Comparison of ENCODE assay signal across 8 cellular contexts in the genomic region with DNA sequence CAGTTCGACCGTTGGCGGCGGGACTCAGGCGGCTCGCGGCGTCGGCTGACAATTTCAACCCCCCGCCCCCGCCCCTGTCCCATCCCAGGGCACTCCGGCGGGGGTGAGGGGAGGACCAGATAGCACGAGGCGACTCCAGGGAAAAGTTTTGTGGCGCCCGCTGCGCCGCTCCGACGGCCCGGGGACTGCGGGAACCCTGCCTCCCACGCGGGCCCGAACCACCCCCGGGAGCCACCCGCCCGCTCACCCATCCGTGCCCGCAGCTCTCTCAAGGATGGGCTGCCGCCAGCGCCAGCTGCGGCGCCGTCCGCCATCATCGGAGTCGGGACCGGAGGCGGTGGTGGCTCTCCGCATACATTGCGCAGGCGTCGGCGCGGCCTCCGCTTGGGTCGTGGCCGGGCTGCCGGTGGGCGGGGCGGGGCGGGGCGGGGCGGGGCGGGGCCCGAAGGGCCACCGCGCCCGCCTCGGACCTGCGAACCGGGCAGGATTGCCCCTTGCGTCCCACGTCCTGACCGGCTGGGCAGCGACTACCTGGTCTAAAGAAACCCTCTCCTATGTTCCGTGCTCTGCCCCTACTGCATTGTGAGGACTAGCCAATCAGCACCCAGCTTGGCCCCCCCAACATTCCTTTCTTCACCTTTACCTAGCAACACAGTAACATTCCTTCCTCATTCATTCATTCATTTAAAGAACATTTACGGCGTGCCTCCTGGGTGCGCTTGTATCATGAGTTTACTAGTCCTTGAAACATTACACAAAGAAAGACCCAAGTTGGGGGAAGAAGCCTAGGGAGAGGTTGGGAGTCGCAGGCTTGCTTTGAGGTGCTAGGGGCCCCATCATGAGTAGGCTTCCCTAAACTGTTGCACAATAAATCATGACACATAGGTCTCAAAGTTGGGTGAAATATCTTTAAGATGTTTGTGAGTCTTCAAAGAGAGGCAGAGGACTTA. TPM values are rescaled to one million over a fixed set of nuclear protein-coding genes. Genes with fewer than 3 reads are reported as not detected.
A peak's percentile ranks its signal among the peaks of the same experiment; 100 is the strongest.
DNase-seq lines count a peak whose midpoint lies in the region; ATAC-seq and TF ChIP-seq lines count a peak whose summit lies in the region.

Gene MAP7D3 (minus strand): TSS at position 359 of the 950 bp plus-strand sequence. CDS start 42 bp downstream, at position 317.

- WGBS in SK-N-SH (ENCODE audit: low lambda C conversion rate), result 12% methylated on average over 25 of the region's 73 CpGs
- WGBS in psoas muscle, 3 donors, result 2 to 34% (median 20%) methylated on average over 5 to 56 of the region's 73 CpGs

- TF ChIP-seq RAD21 in SK-N-SH (IDR thresholded peaks at IDR 0.05; ENCODE audit: low read length), result no peak

- peak within 1 kb of the TSS; percentile 81 for H3K27ac Mint-ChIP-seq in activated naive CD8-positive, alpha-beta T cell

- H3K4me2 ChIP-seq in SK-N-SH, result peak within 1 kb of the TSS; percentile 68

- peak; percentile 88 for DNase-seq in D341Med (ENCODE audit: low spot score)
- peak; percentile 34 for DNase-seq in HT1080 (ENCODE audit: low read depth)
- DNase-seq in SK-N-SH, result peak; percentile 91
- DNase-seq in cardiac septum (ENCODE audit: low spot score), result peak; percentile 87
- peak; percentile 62 to 82 for DNase-seq in psoas muscle
- peak; percentile 58 to 65 for DNase-seq in uterus

- H3K4me1 Mint-ChIP-seq in activated naive CD8-positive, alpha-beta T cell (ENCODE audit: low read depth), result peaks cover 11% of the 10 kb centered on the region

- CTCF ChIA-PET in SK-N-SH (lab: Yijun Ruan, JAX), result interaction anchor here (0.8 to 1.0 kb wide), 2 partner anchors 17 to 223 kb away, joined by 3 to 4 read pairs; no protein-coding TSS in a partner anchor

- TF ChIP-seq CTCF in SK-N-SH (IDR thresholded peaks at IDR 0.05) (no peak), psoas muscle (IDR thresholded peaks at IDR 0.05) (no peak), uterus (IDR thresholded peaks at IDR 0.05) (no peak)

- H4K20me1 ChIP-seq in SK-N-SH (ENCODE audit: insufficient read depth), result no peaks in the 10 kb centered on the region

- no peaks in the 10 kb centered on the region for H3K27me3 Mint-ChIP-seq in activated naive CD8-positive, alpha-beta T cell

- peak within 1 kb of the TSS; percentile 91 for H3K4me3 Mint-ChIP-seq in activated naive CD8-positive, alpha-beta T cell

- TF ChIP-seq POLR2A in uterus (IDR thresholded peaks at IDR 0.05), result peak; percentile 26 to 60

- H3K27me3 ChIP-seq in SK-N-SH (ENCODE audit: insufficient read depth) (no peaks in the 10 kb centered on the region; the same call in 1 of the 2 replicates), psoas muscle (ENCODE audit: insufficient read depth in 3 of 3, low read length in 2 of 3) (peaks cover 0 to 8% (median 0%) of the 10 kb centered on the region in 3 donors), uterus (no peaks in the 10 kb centered on the region)

- no peaks in the 10 kb centered on the region for H3K9me3 ChIP-seq in SK-N-SH
- no peaks in the 10 kb centered on the region for H3K9me3 ChIP-seq in psoas muscle
- no peaks in the 10 kb centered on the region for H3K9me3 ChIP-seq in uterus

- ATAC-seq in GM21360 (IDR thresholded peaks at IDR 0.05; ENCODE audit: unreplicated experiment) (peak; percentile 81), psoas muscle (peak; percentile 90 to 95 (median 92))

- H3K79me2 ChIP-seq in SK-N-SH (ENCODE audit: insufficient read depth), result peaks cover 15% of the 10 kb centered on the region

- POLR2A ChIA-PET in SK-N-SH (lab: Yijun Ruan, JAX), result interaction anchor here (0.6 kb wide), 1 partner anchor 236 kb away, joined by 3 read pairs; no protein-coding TSS in a partner anchor

- peak within 1 kb of the TSS; percentile 76 for H3K9ac ChIP-seq in SK-N-SH

- H2AFZ ChIP-seq in SK-N-SH (ENCODE audit: low read depth), result peak within 1 kb of the TSS; percentile 84

- H3F3A ChIP-seq in SK-N-SH (replicated peaks; ENCODE audit: insufficient read depth), result no peaks in the 10 kb centered on the region

- H3K27ac ChIP-seq in SK-N-SH (ENCODE audit: low read depth in 2 of 2, low read length in 1 of 2) (peak within 1 kb of the TSS in 1 of 2 experiments; percentile 38; a peak in 2 of 4 replicates), psoas muscle (peak within 1 kb of the TSS; percentile 72), uterus (peak within 1 kb of the TSS; percentile 75 to 83)

- H3K4me1 ChIP-seq in SK-N-SH (ENCODE audit: control insufficient read depth in 1 of 2, insufficient read depth in 2 of 2, low read depth in 1 of 2, low read length in 1 of 2) (no peaks in the 10 kb centered on the region; a peak in 2 of 4 replicates), psoas muscle (no peaks in the 10 kb centered on the region), uterus (no peaks in the 10 kb centered on the region)

- H3K36me3 ChIP-seq in SK-N-SH (replicated peaks in 1 of 2; ENCODE audit: control insufficient read depth in 1 of 2, insufficient read depth in 2 of 2, low read length in 1 of 2), result no peaks in the 10 kb centered on the region
- no peaks in the 10 kb centered on the region for H3K36me3 ChIP-seq in psoas muscle (ENCODE audit: insufficient read depth in 1 of 2, low read depth in 1 of 2)
- H3K36me3 ChIP-seq in uterus, result no peaks in the 10 kb centered on the region

- no peaks in the 10 kb centered on the region for H3K9me3 Mint-ChIP-seq in activated naive CD8-positive, alpha-beta T cell (ENCODE audit: low read depth)

- H3K4me3 ChIP-seq in SK-N-SH (ENCODE audit: low read depth in 2 of 2, low read length in 1 of 2), result peak within 1 kb of the TSS; percentile 65 to 73
- H3K4me3 ChIP-seq in psoas muscle, result peak within 1 kb of the TSS; percentile 77
- H3K4me3 ChIP-seq in uterus, result peak within 1 kb of the TSS; percentile 38 to 82

- no peaks in the 10 kb centered on the region for H3K9me2 ChIP-seq in SK-N-SH

- H3K36me3 Mint-ChIP-seq in activated naive CD8-positive, alpha-beta T cell, result no peaks in the 10 kb centered on the region

- no peak for TF ChIP-seq EP300 in SK-N-SH (IDR thresholded peaks at IDR 0.05; ENCODE audit: borderline replicate concordance in 1 of 2, low read depth in 1 of 2, low read length in 1 of 2)

- intact Hi-C loops in cardiac septum (cut with DNase I), result loop anchor here (5.0 kb wide), 2 partner anchors 84 to 224 kb away; no protein-coding TSS in a partner anchor
- intact Hi-C loops in psoas muscle (cut with DNase I), result no loop called here
- intact Hi-C loops in uterus (cut with DNase I; ENCODE audit: low total_unique reads), result no loop called here

TF ChIP-seq in SK-N-SH, 30 proteins besides CTCF, POLR2A, EP300 and RAD21:
- peak; percentile 75 for TF ChIP-seq YY1 (IDR thresholded peaks at IDR 0.05; ENCODE audit: low read depth)
- 0 out of 2 replicates have a peak, but pooled peaks have one; percentile 16 for TF ChIP-seq SIN3A (IDR thresholded peaks at IDR 0.05; ENCODE audit: borderline replicate concordance, low read depth, low read length)
- TF ChIP-seq TAF1 (IDR thresholded peaks at IDR 0.05; ENCODE audit: borderline replicate concordance, low read depth, low read length), result peak; percentile 58; the same call in 1 of the 2 replicates
- 0 out of 2 replicates have a peak, but pooled peaks have one; percentile 15 for TF ChIP-seq MAX (IDR thresholded peaks at IDR 0.05; ENCODE audit: low read depth)
- no peak for TF ChIP-seq JUND (IDR thresholded peaks at IDR 0.05)
- TF ChIP-seq, protein P1, sequence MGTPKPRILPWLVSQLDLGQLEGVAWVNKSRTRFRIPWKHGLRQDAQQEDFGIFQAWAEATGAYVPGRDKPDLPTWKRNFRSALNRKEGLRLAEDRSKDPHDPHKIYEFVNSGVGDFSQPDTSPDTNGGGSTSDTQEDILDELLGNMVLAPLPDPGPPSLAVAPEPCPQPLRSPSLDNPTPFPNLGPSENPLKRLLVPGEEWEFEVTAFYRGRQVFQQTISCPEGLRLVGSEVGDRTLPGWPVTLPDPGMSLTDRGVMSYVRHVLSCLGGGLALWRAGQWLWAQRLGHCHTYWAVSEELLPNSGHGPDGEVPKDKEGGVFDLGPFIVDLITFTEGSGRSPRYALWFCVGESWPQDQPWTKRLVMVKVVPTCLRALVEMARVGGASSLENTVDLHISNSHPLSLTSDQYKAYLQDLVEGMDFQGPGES (IDR thresholded peaks at IDR 0.05; ENCODE audit: low read depth, low read length), result no peak
- TF ChIP-seq POLR2AphosphoS5 (IDR thresholded peaks at IDR 0.05; ENCODE audit: low read depth, low read length), result peak; percentile 49
- peak; percentile 85 for TF ChIP-seq RFX5 (IDR thresholded peaks at IDR 0.05; ENCODE audit: low read length)
- TF ChIP-seq NRF1 (IDR thresholded peaks at IDR 0.05; ENCODE audit: low read depth, low read length), result peak; percentile 62

RNA-seq across cellular contexts. Expression of gene MAP7D3, which starts in this region (rescaled TPM):
- total RNA-seq in HT1080 (2014; rRNA removed; shearing (Covaris generic)), result 29.2 and 34.7 TPM in 2 replicates
- polyA plus RNA-seq in HT1080 (2015; cell fraction: cytosol; rRNA removed), result 20.4 and 23.9 TPM in 2 replicates
- 41.4 and 47.9 TPM in 2 replicates for polyA plus RNA-seq in HT1080 (2015; cell fraction: nucleus; rRNA removed)
- polyA plus RNA-seq in SK-N-SH (2012; rRNA removed) (5.8 and 6.7 TPM in 2 replicates), psoas muscle (1 to 10 TPM; 4.6 to 8.0 (median 6.2) TPM)
- polyA plus RNA-seq in SK-N-SH (2012; cell fraction: cytosol; rRNA removed), result 6.4 and 7.3 TPM in 2 replicates
- 8.1 and 10.3 TPM in 2 replicates for polyA plus RNA-seq in SK-N-SH (2012; cell fraction: nucleus; rRNA removed)
- total RNA-seq in cardiac septum (15.6 TPM), psoas muscle (10 to 100 TPM in 3 of 4 donors, 1 to 10 TPM in 1; 7.6 to 14.8 (median 10.6) TPM), uterus (10 to 100 TPM; 13.8 to 28.5 (median 20.4) TPM)

Comparison
In these comparisons a context has a peak if more than half of its experiments do, and no peak if none do; other contexts are left out.
1. DNase-seq: peak in every context shown above with its lines; median percentile 91 in SK-N-SH; 88 in D341Med; 87 in cardiac septum; 72 in psoas muscle; 62 in uterus; 34 in HT1080.